In genomic region chr16:30395992-30396560, GRCh38 we compare ENCODE assay signal across 8 cellular contexts. TPM values are rescaled to one million over a fixed set of nuclear protein-coding genes. Genes with fewer than 3 reads are reported as not detected.
DNase-seq lines count a peak whose midpoint lies in the region; ATAC-seq, FAIRE-seq and TF ChIP-seq lines count a peak whose summit lies in the region.

No MANE protein-coding gene starts in this region.

- no peaks in the 10 kb centered on the region; the same call in 1 of the 2 replicates for H4K20me1 ChIP-seq in HepG2 (ENCODE audit: insufficient read depth, low read length)

- in situ Hi-C loops in HepG2 (cut with HindIII; ENCODE audit: extremely low pct_ligation_motif_present, low pct_unique_long_range_greater_than_20kb) (no loop called here), transverse colon (cut with MboI; ENCODE audit: low pct_ligation_motif_present in 1 of 4, low pct_unique_long_range_greater_than_20kb in 1 of 4, low sequenced_read_pairs in 3 of 4) (no loop called here)

- peak overlapping the region; percentile 99 for H3K4me2 ChIP-seq in HepG2 (ENCODE audit: low read depth, low read length)

- H3K9me3 ChIP-seq in HepG2 (ENCODE audit: low read length): no peaks in the 10 kb centered on the region
- no peaks in the 10 kb centered on the region for H3K9me3 ChIP-seq in transverse colon

- peaks cover 40% of the 10 kb centered on the region for H3K4me1 ChIP-seq in HepG2 (ENCODE audit: insufficient read depth, low read length)
- peaks cover 22 to 42% (median 25%) of the 10 kb centered on the region in 4 donors for H3K4me1 ChIP-seq in transverse colon

- POLR2A ChIA-PET in HepG2 (lab: Yijun Ruan, JAX): interaction anchor here (1.3 to 3.3 kb wide), 10 partner anchors 8 to 263 kb away, joined by 4 to 70 read pairs (median 12); partner anchors contain the start of genes CD2BP2, DCTPP1, FBRS and SEPTIN1

- CTCF ChIA-PET in HepG2 (lab: Yijun Ruan, JAX; ENCODE audit: low intra/inter-chr PET ratio, low total read pairs): interaction anchor here (0.8 to 2.6 kb wide), 4 partner anchors 11 to 233 kb away, joined by 3 to 20 read pairs (median 4); partner anchors contain the start of genes DCTPP1 and ZNF771

- no peak overlapping the region for H2AFZ ChIP-seq in HepG2 (ENCODE audit: low read length)

- FAIRE-seq in HepG2 (lab: Jason Lieb, UNC): peak; percentile 21

- H3K4me3 ChIP-seq in AG10803 (ENCODE audit: low read length) (peak overlapping the region; percentile 82), HepG2 (replicated peaks in 1 of 3; ENCODE audit: insufficient read depth in 1 of 3, low read depth in 2 of 3, low read length in 3 of 3) (peak overlapping the region; percentile 75 to 93 (median 75)), transverse colon (peak overlapping the region; percentile 58 to 90 (median 69))

- H3K36me3 ChIP-seq in HepG2 (replicated peaks in 1 of 2; ENCODE audit: control insufficient read depth in 1 of 2, insufficient read depth in 2 of 2, low read length in 2 of 2): peaks cover 3 to 17% of the 10 kb centered on the region in 2 experiments; a peak in 4 of 5 replicates
- H3K36me3 ChIP-seq in transverse colon: peaks cover 0 to 6% (median 0%) of the 10 kb centered on the region in 4 donors

- no peak for DNase-seq in AG10803 (ENCODE audit: low read depth)
- DNase-seq in HepG2 (ENCODE audit: low spot score): no peak
- DNase-seq in transverse colon: no peak
- no peak for DNase-seq in AML-193 (lab: John Stamatoyannopoulos, UW)
- DNase-seq in H4 (ENCODE audit: low spot score): no peak
- DNase-seq in GM10266 (ENCODE audit: extremely low spot score): no peak

- TF ChIP-seq EP300 in HepG2 (IDR thresholded peaks at IDR 0.05; ENCODE audit: low read depth in 2 of 2, low read length in 2 of 2): no peak
- TF ChIP-seq EP300 in HepG2 (CRISPR knock-in tag; IDR thresholded peaks at IDR 0.05; ENCODE audit: borderline replicate concordance): no peak
- TF ChIP-seq EP300 in transverse colon (IDR thresholded peaks at IDR 0.05; ENCODE audit: low read depth): no peak

- H3K27ac ChIP-seq in HepG2 (ENCODE audit: extremely low read length, insufficient read depth, low read length) (peak overlapping the region; percentile 73), transverse colon (peak overlapping the region; percentile 84 to 86 (median 86))

- no peaks in the 10 kb centered on the region for H3K9me3 Mint-ChIP-seq in activated naive CD8-positive, alpha-beta T cell (ENCODE audit: low read depth)

- H3K9ac ChIP-seq in HepG2 (ENCODE audit: insufficient read depth, low read depth, low read length): peak overlapping the region; percentile 78

- H3K27me3 ChIP-seq in HepG2 (ENCODE audit: control insufficient read depth in 1 of 2, insufficient read depth in 2 of 2, low read length in 2 of 2): no peaks in the 10 kb centered on the region
- H3K27me3 ChIP-seq in transverse colon: no peaks in the 10 kb centered on the region

- 14% methylated on average over 12 of the region's 13 CpGs for WGBS in HepG2 (ENCODE audit: low lambda C conversion rate)
- WGBS in transverse colon (ENCODE audit: low coverage in 1 of 2), 2 donors: 14 to 23% methylated on average over 8 to 13 of the region's 13 CpGs

- no peaks in the 10 kb centered on the region for H3K36me3 Mint-ChIP-seq in activated naive CD8-positive, alpha-beta T cell

- no peak for TF ChIP-seq CTCF in AG10803 (conservative IDR thresholded peaks at IDR 0.05; ENCODE audit: low read length)
- TF ChIP-seq CTCF in HepG2 (CRISPR knock-in tag; IDR thresholded peaks at IDR 0.05): no peak
- no peak for TF ChIP-seq CTCF in transverse colon (IDR thresholded peaks at IDR 0.05)
- no peak for TF ChIP-seq CTCF in GM10266 (IDR thresholded peaks at IDR 0.05; ENCODE audit: control insufficient read depth, insufficient read depth, low read depth, missing control alignments)

- no peak for TF ChIP-seq POLR2A in HepG2 (IDR thresholded peaks at IDR 0.05; ENCODE audit: insufficient read depth in 1 of 2, low read depth in 2 of 2, low read length in 2 of 2)
- no peak for TF ChIP-seq POLR2A in transverse colon (IDR thresholded peaks at IDR 0.05)

- H3K4me3 Mint-ChIP-seq in activated naive CD8-positive, alpha-beta T cell: peak overlapping the region; percentile 92

- TSS peak; percentile 63 for BruUV-seq in HepG2 (replicated peaks; lab: Mats Ljungman, UMichigan)

- TF ChIP-seq RAD21 in HepG2 (CRISPR knock-in tag; IDR thresholded peaks at IDR 0.05): no peak

- peaks cover 43% of the 10 kb centered on the region for H3K4me1 Mint-ChIP-seq in activated naive CD8-positive, alpha-beta T cell (ENCODE audit: low read depth)

- intact Hi-C loops in HepG2 (cut with micrococcal nuclease; ENCODE audit: unreplicated experiment) (loop anchor here (1.0 kb wide), 4 partner anchors 13 to 41 kb away; partner anchors contain the start of gene CD2BP2), transverse colon (cut with DNase I; ENCODE audit: low total_unique reads) (no loop called here)

- H3K27ac Mint-ChIP-seq in activated naive CD8-positive, alpha-beta T cell: peak overlapping the region; percentile 72

- no peaks in the 10 kb centered on the region for H3K27me3 Mint-ChIP-seq in activated naive CD8-positive, alpha-beta T cell

- ATAC-seq in HG02852 (IDR thresholded peaks at IDR 0.05; ENCODE audit: unreplicated experiment): peak; percentile 13
- no peak for ATAC-seq in HepG2

- peaks cover 17% of the 10 kb centered on the region for H3K79me2 ChIP-seq in HepG2 (ENCODE audit: insufficient read depth, low read length)

RNA-seq across cellular contexts. Expression of gene ZNF48, which starts 0.9 kb away (rescaled TPM):
- 10.9 and 12.3 TPM in 2 replicates for total RNA-seq in HepG2 (2016; rRNA removed; fragmentation: Illumina TruSeq; extraction: Trizol)
- 2.3 and 2.9 TPM in 2 replicates for total RNA-seq in HepG2 (2016; cell fraction: cytosol; rRNA removed; fragmentation: Illumina TruSeq; extraction: Trizol; ENCODE audit: low read depth)
- total RNA-seq in HepG2 (2016; cell fraction: insoluble cytoplasmic fraction; rRNA removed; fragmentation: Illumina TruSeq; extraction: Trizol): 10.9 and 12.6 TPM in 2 replicates
- 8.8 and 8.9 TPM in 2 replicates for total RNA-seq in HepG2 (2016; cell fraction: membrane; rRNA removed; fragmentation: Illumina TruSeq; extraction: Trizol)
- total RNA-seq in HepG2 (2016; cell fraction: nucleus; rRNA removed; fragmentation: Illumina TruSeq; extraction: Trizol): 5.4 and 7.9 TPM in 2 replicates
- 9.9 and 11.7 TPM in 2 replicates for polyA plus RNA-seq in HepG2 (2011; rRNA removed)
- 7.8 and 10.1 TPM in 2 replicates for polyA plus RNA-seq in HepG2 (2011; cell fraction: cytosol; rRNA removed)
- polyA plus RNA-seq in HepG2 (2011; cell fraction: nucleus; rRNA removed): 9.4 and 11.4 TPM in 2 replicates
- 7.7 and 10.5 TPM in 2 replicates for polyA plus RNA-seq in HepG2 (2012)
- 2.1 and 2.6 TPM in 2 replicates for polyA plus RNA-seq in HepG2 (2016; cell fraction: cytosol; fragmentation: Illumina TruSeq; extraction: Trizol; ENCODE audit: low read depth)
- 11.0 and 11.9 TPM in 2 replicates for polyA plus RNA-seq in HepG2 (2016; cell fraction: insoluble cytoplasmic fraction; fragmentation: Illumina TruSeq; extraction: Trizol; ENCODE audit: low read depth)
- 5.4 and 6.0 TPM in 2 replicates for polyA plus RNA-seq in HepG2 (2016; cell fraction: membrane; fragmentation: Illumina TruSeq; extraction: Trizol; ENCODE audit: low read depth)
- polyA plus RNA-seq in HepG2 (2016; cell fraction: nucleus; fragmentation: Illumina TruSeq; extraction: Trizol; ENCODE audit: insufficient read depth, low read depth): 11.3 and 12.2 TPM in 2 replicates
- polyA minus RNA-seq in HepG2 (2011; rRNA and poly(A)+ RNA removed; ENCODE audit: low replicate concordance): 7.6 and 12.0 TPM in 2 replicates
- 4.8 and 5.3 TPM in 2 replicates for polyA minus RNA-seq in HepG2 (2011; cell fraction: cytosol; rRNA and poly(A)+ RNA removed)
- polyA minus RNA-seq in HepG2 (2011; cell fraction: nucleus; rRNA and poly(A)+ RNA removed): 4.1 and 5.0 TPM in 2 replicates
- 10 to 100 TPM in 1 of 4 donors, 1 to 10 TPM in 2, not detected in 1; 5.8 to 10.5 (median 7.0) TPM for total RNA-seq in transverse colon
- 4.1 and 7.4 TPM in 2 replicates for total RNA-seq in H4 (2014; rRNA removed; shearing (Covaris generic))

RNA-seq across cellular contexts. Expression of gene ZNF771, which starts 11.3 kb away (rescaled TPM):
- total RNA-seq in HepG2 (2016; rRNA removed; fragmentation: Illumina TruSeq; extraction: Trizol) (10.9 and 11.8 TPM in 2 replicates), transverse colon (10 to 100 TPM in 3 of 4 donors, 1 to 10 TPM in 1; 7.4 to 28.1 (median 15.1) TPM)
- 8.8 and 9.7 TPM in 2 replicates for total RNA-seq in HepG2 (2016; cell fraction: cytosol; rRNA removed; fragmentation: Illumina TruSeq; extraction: Trizol; ENCODE audit: low read depth)
- 9.0 and 10.5 TPM in 2 replicates for total RNA-seq in HepG2 (2016; cell fraction: insoluble cytoplasmic fraction; rRNA removed; fragmentation: Illumina TruSeq; extraction: Trizol)
- total RNA-seq in HepG2 (2016; cell fraction: membrane; rRNA removed; fragmentation: Illumina TruSeq; extraction: Trizol): 14.5 and 14.9 TPM in 2 replicates
- total RNA-seq in HepG2 (2016; cell fraction: nucleus; rRNA removed; fragmentation: Illumina TruSeq; extraction: Trizol): 5.7 and 6.4 TPM in 2 replicates
- 5.0 and 5.4 TPM in 2 replicates for polyA plus RNA-seq in HepG2 (2011; rRNA removed)
- polyA plus RNA-seq in HepG2 (2011; cell fraction: cytosol; rRNA removed): 6.7 and 15.5 TPM in 2 replicates
- 11.2 and 15.1 TPM in 2 replicates for polyA plus RNA-seq in HepG2 (2011; cell fraction: nucleus; rRNA removed)
- 2.3 and 2.7 TPM in 2 replicates for polyA plus RNA-seq in HepG2 (2012)
- polyA plus RNA-seq in HepG2 (2016; cell fraction: cytosol; fragmentation: Illumina TruSeq; extraction: Trizol; ENCODE audit: low read depth): 8.8 and 9.4 TPM in 2 replicates
- polyA plus RNA-seq in HepG2 (2016; cell fraction: insoluble cytoplasmic fraction; fragmentation: Illumina TruSeq; extraction: Trizol; ENCODE audit: low read depth): 8.3 and 10.8 TPM in 2 replicates
- 10.9 and 11.1 TPM in 2 replicates for polyA plus RNA-seq in HepG2 (2016; cell fraction: membrane; fragmentation: Illumina TruSeq; extraction: Trizol; ENCODE audit: low read depth)
- polyA plus RNA-seq in HepG2 (2016; cell fraction: nucleus; fragmentation: Illumina TruSeq; extraction: Trizol; ENCODE audit: insufficient read depth, low read depth): 9.1 and 10.0 TPM in 2 replicates
- 4.1 and 9.1 TPM in 2 replicates for polyA minus RNA-seq in HepG2 (2011; rRNA and poly(A)+ RNA removed; ENCODE audit: low replicate concordance)
- 4.6 and 5.6 TPM in 2 replicates for polyA minus RNA-seq in HepG2 (2011; cell fraction: cytosol; rRNA and poly(A)+ RNA removed)
- polyA minus RNA-seq in HepG2 (2011; cell fraction: nucleus; rRNA and poly(A)+ RNA removed): 5.3 and 5.4 TPM in 2 replicates
- 12.0 and 24.3 TPM in 2 replicates for total RNA-seq in H4 (2014; rRNA removed; shearing (Covaris generic))

RNA-seq across cellular contexts. Expression of gene SEPTIN1, which starts 13.7 kb away (rescaled TPM):
- 0.18 and 0.27 TPM in 2 replicates for total RNA-seq in HepG2 (2016; rRNA removed; fragmentation: Illumina TruSeq; extraction: Trizol)
- total RNA-seq in HepG2 (2016; cell fraction: cytosol; rRNA removed; fragmentation: Illumina TruSeq; extraction: Trizol; ENCODE audit: low read depth): 0.18 and 0.51 TPM in 2 replicates
- total RNA-seq in HepG2 (2016; cell fraction: insoluble cytoplasmic fraction; rRNA removed; fragmentation: Illumina TruSeq; extraction: Trizol): 0.17 and 0.18 TPM in 2 replicates
- total RNA-seq in HepG2 (2016; cell fraction: membrane; rRNA removed; fragmentation: Illumina TruSeq; extraction: Trizol): 0.28 and 0.68 TPM in 2 replicates
- total RNA-seq in HepG2 (2016; cell fraction: nucleus; rRNA removed; fragmentation: Illumina TruSeq; extraction: Trizol): not detected in 2 replicates
- 0.67 and 0.94 TPM in 2 replicates for polyA plus RNA-seq in HepG2 (2011; rRNA removed)
- polyA plus RNA-seq in HepG2 (2011; cell fraction: cytosol; rRNA removed): 0.56 and 0.76 TPM in 2 replicates
- 1.0 and 1.3 TPM in 2 replicates for polyA plus RNA-seq in HepG2 (2011; cell fraction: nucleus; rRNA removed)
- polyA plus RNA-seq in HepG2 (2012): 1.1 and 1.7 TPM in 2 replicates
- 4.2 and 4.6 TPM in 2 replicates for polyA plus RNA-seq in HepG2 (2016; cell fraction: cytosol; fragmentation: Illumina TruSeq; extraction: Trizol; ENCODE audit: low read depth)
- polyA plus RNA-seq in HepG2 (2016; cell fraction: insoluble cytoplasmic fraction; fragmentation: Illumina TruSeq; extraction: Trizol; ENCODE audit: low read depth): 0.76 and 0.85 TPM in 2 replicates
- polyA plus RNA-seq in HepG2 (2016; cell fraction: membrane; fragmentation: Illumina TruSeq; extraction: Trizol; ENCODE audit: low read depth): 3.3 and 3.8 TPM in 2 replicates
- polyA plus RNA-seq in HepG2 (2016; cell fraction: nucleus; fragmentation: Illumina TruSeq; extraction: Trizol; ENCODE audit: insufficient read depth, low read depth): 0.65 and 1.1 TPM in 2 replicates
- 0.24 TPM in 1 of 2 replicates, not detected in the other for polyA minus RNA-seq in HepG2 (2011; rRNA and poly(A)+ RNA removed; ENCODE audit: low replicate concordance)
- not detected in 2 replicates for polyA minus RNA-seq in HepG2 (2011; cell fraction: cytosol; rRNA and poly(A)+ RNA removed)
- polyA minus RNA-seq in HepG2 (2011; cell fraction: nucleus; rRNA and poly(A)+ RNA removed): 0.13 TPM in 1 of 2 replicates, not detected in the other
- total RNA-seq in transverse colon: 1 to 10 TPM; 2.8 to 9.8 (median 4.8) TPM
- total RNA-seq in H4 (2014; rRNA removed; shearing (Covaris generic)): not detected in 2 replicates

RNA-seq across cellular contexts. Expression of gene MYL11, which starts 21.5 kb away (rescaled TPM):
- total RNA-seq in HepG2 (2016; rRNA removed; fragmentation: Illumina TruSeq; extraction: Trizol) (not detected in 2 replicates), transverse colon (1 to 10 TPM in 1 of 4 donors, not detected in 3; 6.3 TPM)
- not detected in 2 replicates for total RNA-seq in HepG2 (2016; cell fraction: cytosol; rRNA removed; fragmentation: Illumina TruSeq; extraction: Trizol; ENCODE audit: low read depth)
- not detected in 2 replicates for total RNA-seq in HepG2 (2016; cell fraction: insoluble cytoplasmic fraction; rRNA removed; fragmentation: Illumina TruSeq; extraction: Trizol)
- total RNA-seq in HepG2 (2016; cell fraction: membrane; rRNA removed; fragmentation: Illumina TruSeq; extraction: Trizol): 0.62 TPM in 1 of 2 replicates, not detected in the other
- not detected in 2 replicates for total RNA-seq in HepG2 (2016; cell fraction: nucleus; rRNA removed; fragmentation: Illumina TruSeq; extraction: Trizol)
- polyA plus RNA-seq in HepG2 (2011; rRNA removed): not detected in 2 replicates
- not detected in 2 replicates for polyA plus RNA-seq in HepG2 (2011; cell fraction: cytosol; rRNA removed)
- polyA plus RNA-seq in HepG2 (2011; cell fraction: nucleus; rRNA removed): not detected in 2 replicates
- polyA plus RNA-seq in HepG2 (2012): not detected in 2 replicates
- 0.72 and 1.3 TPM in 2 replicates for polyA plus RNA-seq in HepG2 (2016; cell fraction: cytosol; fragmentation: Illumina TruSeq; extraction: Trizol; ENCODE audit: low read depth)
- not detected in 2 replicates for polyA plus RNA-seq in HepG2 (2016; cell fraction: insoluble cytoplasmic fraction; fragmentation: Illumina TruSeq; extraction: Trizol; ENCODE audit: low read depth)
- polyA plus RNA-seq in HepG2 (2016; cell fraction: membrane; fragmentation: Illumina TruSeq; extraction: Trizol; ENCODE audit: low read depth): 0.87 TPM in 1 of 2 replicates, not detected in the other
- polyA plus RNA-seq in HepG2 (2016; cell fraction: nucleus; fragmentation: Illumina TruSeq; extraction: Trizol; ENCODE audit: insufficient read depth, low read depth): not detected in 2 replicates
- not detected in 2 replicates for polyA minus RNA-seq in HepG2 (2011; rRNA and poly(A)+ RNA removed; ENCODE audit: low replicate concordance)
- not detected in 2 replicates for polyA minus RNA-seq in HepG2 (2011; cell fraction: cytosol; rRNA and poly(A)+ RNA removed)
- polyA minus RNA-seq in HepG2 (2011; cell fraction: nucleus; rRNA and poly(A)+ RNA removed): not detected in 2 replicates
- total RNA-seq in H4 (2014; rRNA removed; shearing (Covaris generic)): not detected in 2 replicates

RNA-seq across cellular contexts. Expression of gene TBC1D10B, which starts 25.8 kb away (rescaled TPM):
- total RNA-seq in HepG2 (2016; rRNA removed; fragmentation: Illumina TruSeq; extraction: Trizol): 20.8 and 24.8 TPM in 2 replicates
- 8.6 and 8.9 TPM in 2 replicates for total RNA-seq in HepG2 (2016; cell fraction: cytosol; rRNA removed; fragmentation: Illumina TruSeq; extraction: Trizol; ENCODE audit: low read depth)
- 16.6 and 24.3 TPM in 2 replicates for total RNA-seq in HepG2 (2016; cell fraction: insoluble cytoplasmic fraction; rRNA removed; fragmentation: Illumina TruSeq; extraction: Trizol)
- total RNA-seq in HepG2 (2016; cell fraction: membrane; rRNA removed; fragmentation: Illumina TruSeq; extraction: Trizol): 26.7 and 28.1 TPM in 2 replicates
- 15.5 and 19.2 TPM in 2 replicates for total RNA-seq in HepG2 (2016; cell fraction: nucleus; rRNA removed; fragmentation: Illumina TruSeq; extraction: Trizol)
- polyA plus RNA-seq in HepG2 (2011; rRNA removed): 15.7 and 16.4 TPM in 2 replicates
- polyA plus RNA-seq in HepG2 (2011; cell fraction: cytosol; rRNA removed): 18.9 and 22.7 TPM in 2 replicates
- 33.2 and 34.9 TPM in 2 replicates for polyA plus RNA-seq in HepG2 (2011; cell fraction: nucleus; rRNA removed)
- polyA plus RNA-seq in HepG2 (2012): 25.6 and 28.2 TPM in 2 replicates
- polyA plus RNA-seq in HepG2 (2016; cell fraction: cytosol; fragmentation: Illumina TruSeq; extraction: Trizol; ENCODE audit: low read depth): 8.5 and 9.1 TPM in 2 replicates
- 22.6 and 31.2 TPM in 2 replicates for polyA plus RNA-seq in HepG2 (2016; cell fraction: insoluble cytoplasmic fraction; fragmentation: Illumina TruSeq; extraction: Trizol; ENCODE audit: low read depth)
- polyA plus RNA-seq in HepG2 (2016; cell fraction: membrane; fragmentation: Illumina TruSeq; extraction: Trizol; ENCODE audit: low read depth): 21.4 and 25.0 TPM in 2 replicates
- polyA plus RNA-seq in HepG2 (2016; cell fraction: nucleus; fragmentation: Illumina TruSeq; extraction: Trizol; ENCODE audit: insufficient read depth, low read depth): 36.3 and 37.8 TPM in 2 replicates
- polyA minus RNA-seq in HepG2 (2011; rRNA and poly(A)+ RNA removed; ENCODE audit: low replicate concordance): 31.9 and 51.8 TPM in 2 replicates
- 20.0 and 23.4 TPM in 2 replicates for polyA minus RNA-seq in HepG2 (2011; cell fraction: cytosol; rRNA and poly(A)+ RNA removed)
- polyA minus RNA-seq in HepG2 (2011; cell fraction: nucleus; rRNA and poly(A)+ RNA removed): 15.0 and 15.1 TPM in 2 replicates
- total RNA-seq in transverse colon: 10 to 100 TPM; 32.5 to 62.9 (median 40.3) TPM
- total RNA-seq in H4 (2014; rRNA removed; shearing (Covaris generic)): 10.4 and 15.9 TPM in 2 replicates
